Comparison of ENCODE assay signal across 8 cellular contexts in the genomic region with DNA sequence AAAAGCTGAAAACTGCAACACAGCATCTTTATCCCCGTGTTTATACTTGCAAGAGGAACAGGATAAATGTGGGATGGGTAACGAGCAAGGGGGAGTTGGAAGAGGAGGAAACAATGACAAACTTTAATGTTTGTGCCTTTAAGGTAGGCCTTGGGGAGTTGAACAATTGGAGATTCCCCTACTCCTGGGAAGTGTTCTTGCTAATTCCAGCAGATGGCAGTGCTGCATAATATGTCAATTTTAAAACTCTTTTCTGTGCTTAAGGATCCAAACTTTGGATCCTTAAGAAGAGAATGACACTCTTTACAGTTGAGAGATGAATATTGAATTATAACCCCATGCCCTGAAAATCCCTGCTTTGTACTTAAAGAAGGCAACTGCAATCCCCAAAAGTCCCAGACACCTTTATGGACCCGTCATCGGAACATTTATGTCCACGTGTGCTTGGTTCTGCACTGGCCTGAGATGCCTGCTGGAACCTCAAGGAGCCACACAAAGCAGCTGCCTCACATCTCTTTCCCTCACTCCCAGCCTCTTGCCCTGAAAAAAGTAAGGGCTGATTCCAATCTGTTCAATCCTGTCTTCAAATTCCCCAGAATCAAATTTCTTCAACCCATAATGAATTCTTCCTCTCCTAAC. TPM values are rescaled to one million over a fixed set of nuclear protein-coding genes. Genes with fewer than 3 reads are reported as not detected.
DNase-seq lines count a peak whose midpoint lies in the region; ATAC-seq and TF ChIP-seq lines count a peak whose summit lies in the region.

No MANE protein-coding gene starts in this region.

- no peaks in the 10 kb centered on the region for H3K27me3 ChIP-seq in heart left ventricle

- H3K4me3 Mint-ChIP-seq in WTC11 = no peak overlapping the region

- no peaks in the 10 kb centered on the region for H3K9me3 Mint-ChIP-seq in WTC11

- DNase-seq in 8988T = peak; percentile 15
- peak; percentile 11 for DNase-seq in GDM1 (lab: John Stamatoyannopoulos, UW)
- DNase-seq in M059J (ENCODE audit: low read depth) = peak; percentile 65
- DNase-seq in WTC11 (ENCODE audit: low spot score) = no peak
- no peak for DNase-seq in heart left ventricle
- DNase-seq in retina = peak; percentile 56

- TF ChIP-seq CTCF in WTC11 (IDR thresholded peaks at IDR 0.05) (peak; percentile 54; the same call in 1 of the 2 replicates), heart left ventricle (IDR thresholded peaks at IDR 0.05) (peak; percentile 65 to 93 (median 84))

- H3K27ac ChIP-seq in heart left ventricle = no peak overlapping the region

- TF ChIP-seq POLR2A in heart left ventricle (IDR thresholded peaks at IDR 0.05) = no peak

- H3K27me3 Mint-ChIP-seq in WTC11 (ENCODE audit: low read depth) = no peaks in the 10 kb centered on the region

- H3K36me3 Mint-ChIP-seq in WTC11 = no peaks in the 10 kb centered on the region

- ATAC-seq in WTC11 = peak; percentile 91
- peak in 3 of 4 donors; percentile 74 to 79 (median 78) for ATAC-seq in heart left ventricle
- no peak for ATAC-seq in GM21423 (IDR thresholded peaks at IDR 0.05; ENCODE audit: unreplicated experiment)
- ATAC-seq in GM18520 (IDR thresholded peaks at IDR 0.05; ENCODE audit: unreplicated experiment) = no peak

- no peak overlapping the region for H3K4me3 ChIP-seq in heart left ventricle

- POLR2A ChIA-PET in WTC11 (lab: Charles Lee) = no interaction called here

- WGBS in heart left ventricle, 4 donors = 55 to 58% (median 57%) methylated on average over 5 of the region's 5 CpGs

- H3K4me1 Mint-ChIP-seq in WTC11 = peaks cover 48% of the 10 kb centered on the region

- H3K36me3 ChIP-seq in heart left ventricle = peaks cover 0 to 9% (median 6%) of the 10 kb centered on the region in 9 donors

- H3K4me1 ChIP-seq in heart left ventricle = peaks cover 0 to 28% (median 8%) of the 10 kb centered on the region in 12 donors

- H3K9me3 ChIP-seq in heart left ventricle = no peaks in the 10 kb centered on the region

- CTCF ChIA-PET in WTC11 (lab: Charles Lee) = interaction anchor here (0.6 to 5.2 kb wide), 4 partner anchors 8 to 175 kb away, joined by 3 to 28 read pairs (median 4); partner anchors contain the start of gene LIPA

- intact Hi-C loops in heart left ventricle (cut with DNase I) = loop anchor here (1.0 to 10.0 kb wide), 9 partner anchors 128 to 1448 kb away; partner anchors contain the start of genes KIF20B (in 6 of the 10) and RPP30 (in 1 of the 10)

- no peak overlapping the region for H3K27ac Mint-ChIP-seq in WTC11

TF ChIP-seq in WTC11, 78 proteins besides CTCF, POLR2A, EP300 and RAD21:
- TF ChIP-seq ERG (CRISPR knock-in tag; IDR thresholded peaks at IDR 0.05) (no peak), NR2C2 (CRISPR knock-in tag; IDR thresholded peaks at IDR 0.05) (no peak), ZBTB21 (CRISPR knock-in tag; IDR thresholded peaks at IDR 0.05; ENCODE audit: borderline replicate concordance) (no peak), SMAD3 (CRISPR knock-in tag; IDR thresholded peaks at IDR 0.05; ENCODE audit: borderline replicate concordance) (no peak), CREB1 (CRISPR knock-in tag; IDR thresholded peaks at IDR 0.05) (no peak), NFATC4 (CRISPR knock-in tag; IDR thresholded peaks at IDR 0.05) (no peak), HMGA2 (CRISPR knock-in tag; IDR thresholded peaks at IDR 0.05) (no peak), ZNF423 (CRISPR knock-in tag; IDR thresholded peaks at IDR 0.05) (no peak), MXD4 (CRISPR knock-in tag; IDR thresholded peaks at IDR 0.05; ENCODE audit: borderline replicate concordance) (no peak), NR3C1 (CRISPR knock-in tag; conservative IDR thresholded peaks at IDR 0.05; ENCODE audit: low read depth) (no peak), RORB (CRISPR knock-in tag; IDR thresholded peaks at IDR 0.05) (no peak), ZNF671 (CRISPR knock-in tag; IDR thresholded peaks at IDR 0.05) (no peak), SP1 (CRISPR knock-in tag; conservative IDR thresholded peaks at IDR 0.05) (no peak), NFYB (CRISPR knock-in tag; conservative IDR thresholded peaks at IDR 0.05; ENCODE audit: low read depth) (no peak), ESRRA (CRISPR knock-in tag; IDR thresholded peaks at IDR 0.05; ENCODE audit: borderline replicate concordance) (no peak)
- TF ChIP-seq, protein P1, sequence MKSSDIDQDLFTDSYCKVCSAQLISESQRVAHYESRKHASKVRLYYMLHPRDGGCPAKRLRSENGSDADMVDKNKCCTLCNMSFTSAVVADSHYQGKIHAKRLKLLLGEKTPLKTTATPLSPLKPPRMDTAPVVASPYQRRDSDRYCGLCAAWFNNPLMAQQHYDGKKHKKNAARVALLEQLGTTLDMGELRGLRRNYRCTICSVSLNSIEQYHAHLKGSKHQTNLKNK (CRISPR knock-in tag; IDR thresholded peaks at IDR 0.05) = no peak
- TF ChIP-seq, protein P2, sequence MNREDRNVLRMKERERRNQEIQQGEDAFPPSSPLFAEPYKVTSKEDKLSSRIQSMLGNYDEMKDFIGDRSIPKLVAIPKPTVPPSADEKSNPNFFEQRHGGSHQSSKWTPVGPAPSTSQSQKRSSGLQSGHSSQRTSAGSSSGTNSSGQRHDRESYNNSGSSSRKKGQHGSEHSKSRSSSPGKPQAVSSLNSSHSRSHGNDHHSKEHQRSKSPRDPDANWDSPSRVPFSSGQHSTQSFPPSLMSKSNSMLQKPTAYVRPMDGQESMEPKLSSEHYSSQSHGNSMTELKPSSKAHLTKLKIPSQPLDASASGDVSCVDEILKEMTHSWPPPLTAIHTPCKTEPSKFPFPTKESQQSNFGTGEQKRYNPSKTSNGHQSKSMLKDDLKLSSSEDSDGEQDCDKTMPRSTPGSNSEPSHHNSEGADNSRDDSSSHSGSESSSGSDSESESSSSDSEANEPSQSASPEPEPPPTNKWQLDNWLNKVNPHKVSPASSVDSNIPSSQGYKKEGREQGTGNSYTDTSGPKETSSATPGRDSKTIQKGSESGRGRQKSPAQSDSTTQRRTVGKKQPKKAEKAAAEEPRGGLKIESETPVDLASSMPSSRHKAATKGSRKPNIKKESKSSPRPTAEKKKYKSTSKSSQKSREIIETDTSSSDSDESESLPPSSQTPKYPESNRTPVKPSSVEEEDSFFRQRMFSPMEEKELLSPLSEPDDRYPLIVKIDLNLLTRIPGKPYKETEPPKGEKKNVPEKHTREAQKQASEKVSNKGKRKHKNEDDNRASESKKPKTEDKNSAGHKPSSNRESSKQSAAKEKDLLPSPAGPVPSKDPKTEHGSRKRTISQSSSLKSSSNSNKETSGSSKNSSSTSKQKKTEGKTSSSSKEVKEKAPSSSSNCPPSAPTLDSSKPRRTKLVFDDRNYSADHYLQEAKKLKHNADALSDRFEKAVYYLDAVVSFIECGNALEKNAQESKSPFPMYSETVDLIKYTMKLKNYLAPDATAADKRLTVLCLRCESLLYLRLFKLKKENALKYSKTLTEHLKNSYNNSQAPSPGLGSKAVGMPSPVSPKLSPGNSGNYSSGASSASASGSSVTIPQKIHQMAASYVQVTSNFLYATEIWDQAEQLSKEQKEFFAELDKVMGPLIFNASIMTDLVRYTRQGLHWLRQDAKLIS (CRISPR knock-in tag; IDR thresholded peaks at IDR 0.05; ENCODE audit: borderline replicate concordance) = no peak

RNA-seq across cellular contexts. Expression of gene IFIT5, which starts 12.0 kb away (rescaled TPM):
- total RNA-seq in M059J (2014; rRNA removed; shearing (Covaris generic)) = 57.4 and 77.5 TPM in 2 replicates
- 1.7 to 2.0 TPM (median 1.8 TPM) in 3 replicates for total RNA-seq in WTC11 (2021)
- total RNA-seq in heart left ventricle = 10 to 100 TPM in 6 of 9 donors, 1 to 10 TPM in 3; 5.4 to 21.0 (median 10.4) TPM
- polyA plus RNA-seq in heart left ventricle = 1 to 10 TPM; 5.4 to 9.3 TPM

RNA-seq across cellular contexts. Expression of gene IFIT1, which starts 33.9 kb away (rescaled TPM):
- total RNA-seq in M059J (2014; rRNA removed; shearing (Covaris generic)) = 733 and 788 TPM in 2 replicates
- total RNA-seq in WTC11 (2021) = 1.5 to 2.0 TPM (median 1.5 TPM) in 3 replicates
- total RNA-seq in heart left ventricle = 10 to 100 TPM; 13.8 to 58.2 (median 25.6) TPM
- 10 to 100 TPM in 1 of 2 donors, 1 to 10 TPM in 1; 5.5 to 23.4 TPM for polyA plus RNA-seq in heart left ventricle

RNA-seq across cellular contexts. Expression of gene IFIT1B, which starts 48.5 kb away (rescaled TPM):
- 0.37 and 0.76 TPM in 2 replicates for total RNA-seq in M059J (2014; rRNA removed; shearing (Covaris generic))
- total RNA-seq in WTC11 (2021) = not detected in 3 replicates
- total RNA-seq in heart left ventricle = under 1 TPM in 2 of 9 donors, not detected in 7; 0.24 to 0.25 TPM
- polyA plus RNA-seq in heart left ventricle = not detected

Comparison
In these comparisons a context has a peak if more than half of its experiments do, and no peak if none do; other contexts are left out.
1. DNase-seq: peak in 8988T (single experiment), GDM1 (single experiment), M059J (single experiment) and retina (single experiment); none in WTC11 (single experiment) and heart left ventricle (0 of 5).
2. ATAC-seq: peak in WTC11 (single experiment) and heart left ventricle (3 of 4); none in GM21423 (single experiment) and GM18520 (single experiment).
3. RNA of gene IFIT1, which starts 33.9 kb away (total RNA-seq): 733 to 788 TPM in M059J; 13.8 to 58.2 TPM in heart left ventricle and 1.5 to 2.0 TPM in WTC11; every median in the first group is over 10 times any median in the second.